ENCODE assay signal across 1 cellular context in genomic region chr21:36964398-36964797, GRCh38.
TF ChIP-seq lines count a peak whose summit lies in the region.

No MANE protein-coding gene starts in this region.

TF ChIP-seq in K562, 482 proteins besides CTCF, POLR2A, EP300 and RAD21 (continued from another document):
- TF ChIP-seq SMAD4 (CRISPR knock-in tag; conservative IDR thresholded peaks at IDR 0.05): no peak
- no peak for TF ChIP-seq TEAD2 (tag; IDR thresholded peaks at IDR 0.05)
- no peak for TF ChIP-seq FOXK2 (conservative IDR thresholded peaks at IDR 0.05 in 1 of 2, IDR thresholded peaks at IDR 0.05 in 1 of 2; ENCODE audit: low read depth in 2 of 2)
- no peak for TF ChIP-seq THAP7 (CRISPR knock-in tag; IDR thresholded peaks at IDR 0.05)
- no peak for TF ChIP-seq ZKSCAN3 (CRISPR knock-in tag; IDR thresholded peaks at IDR 0.05)
- TF ChIP-seq ZNF507 (tag; conservative IDR thresholded peaks at IDR 0.05): no peak
- no peak for TF ChIP-seq ZHX1 (conservative IDR thresholded peaks at IDR 0.05; ENCODE audit: low read length)
- no peak for TF ChIP-seq ZBTB43 (CRISPR knock-in tag; IDR thresholded peaks at IDR 0.05)
- peak; percentile 22 for TF ChIP-seq CCNT2 (IDR thresholded peaks at IDR 0.05; ENCODE audit: borderline replicate concordance, extremely low read depth, insufficient read length, low read depth, low read length)
- TF ChIP-seq BRF2 (IDR thresholded peaks at IDR 0.05; ENCODE audit: borderline replicate concordance, insufficient read depth, insufficient read length): no peak
- TF ChIP-seq ETV1 (tag; conservative IDR thresholded peaks at IDR 0.05; ENCODE audit: low read depth): peak; percentile 52; the same call in 1 of the 2 replicates
- no peak for TF ChIP-seq ZNF274 (IDR thresholded peaks at IDR 0.05; ENCODE audit: borderline replicate concordance, low read depth, low read length)
- TF ChIP-seq BCOR (IDR thresholded peaks at IDR 0.05): no peak
- peak; percentile 8 for TF ChIP-seq KDM5B (IDR thresholded peaks at IDR 0.05; ENCODE audit: insufficient replicate concordance, low read depth, low read length)
- no peak for TF ChIP-seq TEAD4 (IDR thresholded peaks at IDR 0.05; ENCODE audit: low read length)
- TF ChIP-seq TEAD4 (CRISPR knock-in tag; IDR thresholded peaks at IDR 0.05; ENCODE audit: borderline replicate concordance): no peak
- no peak for TF ChIP-seq SIX5 (IDR thresholded peaks at IDR 0.05; ENCODE audit: borderline replicate concordance in 1 of 2, insufficient read depth in 1 of 2, low read depth in 1 of 2, low read length in 2 of 2)
- no peak for TF ChIP-seq ZNF354B (CRISPR knock-in tag; IDR thresholded peaks at IDR 0.05)
- no peak for TF ChIP-seq ZNF561 (CRISPR knock-in tag; conservative IDR thresholded peaks at IDR 0.05)
- TF ChIP-seq PHF21A (IDR thresholded peaks at IDR 0.05; ENCODE audit: borderline replicate concordance, low read depth): no peak
- peak; percentile 4; the same call in 1 of the 2 replicates for TF ChIP-seq ZNF175 (CRISPR knock-in tag; IDR thresholded peaks at IDR 0.05; ENCODE audit: low read depth)
- TF ChIP-seq SMARCC2 (IDR thresholded peaks at IDR 0.05; ENCODE audit: low read depth): no peak
- no peak for TF ChIP-seq ETV6 (IDR thresholded peaks at IDR 0.05; ENCODE audit: borderline replicate concordance in 1 of 2, low read depth in 2 of 2, low read length in 1 of 2)
- no peak for TF ChIP-seq ETV6 (CRISPR knock-in tag; IDR thresholded peaks at IDR 0.05; ENCODE audit: borderline replicate concordance)
- no peak for TF ChIP-seq PREB (CRISPR knock-in tag; IDR thresholded peaks at IDR 0.05)
- no peak for TF ChIP-seq MYNN (IDR thresholded peaks at IDR 0.05)
- no peak for TF ChIP-seq MYNN (CRISPR knock-in tag; IDR thresholded peaks at IDR 0.05)
- no peak for TF ChIP-seq ZNF197 (CRISPR knock-in tag; IDR thresholded peaks at IDR 0.05; ENCODE audit: low read depth)
- TF ChIP-seq ZNF551 (CRISPR knock-in tag; IDR thresholded peaks at IDR 0.05): no peak
- TF ChIP-seq MAFK (IDR thresholded peaks at IDR 0.05; ENCODE audit: low read length): peak; percentile 91
- no peak for TF ChIP-seq CBX8 (IDR thresholded peaks at IDR 0.05; ENCODE audit: borderline replicate concordance, extremely low read depth, low read depth, low read length, poor library complexity, severe bottlenecking)
- no peak for TF ChIP-seq GTF3C2 (IDR thresholded peaks at IDR 0.05; ENCODE audit: borderline replicate concordance, extremely low read depth, insufficient read length)
- no peak for TF ChIP-seq MCM5 (IDR thresholded peaks at IDR 0.05; ENCODE audit: low read depth)
- no peak for TF ChIP-seq ZBTB11 (CRISPR knock-in tag; IDR thresholded peaks at IDR 0.05)
- TF ChIP-seq THRA (IDR thresholded peaks at IDR 0.05): no peak
- TF ChIP-seq ZNF253 (CRISPR knock-in tag; conservative IDR thresholded peaks at IDR 0.05): no peak
- TF ChIP-seq NBN (IDR thresholded peaks at IDR 0.05; ENCODE audit: low read depth): 0 out of 2 replicates have a peak, but pooled peaks have one; percentile 18
- no peak for TF ChIP-seq HNRNPL (IDR thresholded peaks at IDR 0.05; ENCODE audit: low read depth, low read length)
- TF ChIP-seq WHSC1 (IDR thresholded peaks at IDR 0.05; ENCODE audit: low read length): no peak
- TF ChIP-seq BCLAF1 (IDR thresholded peaks at IDR 0.05; ENCODE audit: borderline replicate concordance in 1 of 2, control insufficient read depth in 1 of 2, low read depth in 2 of 2, low read length in 1 of 2): no peak
